ENCODE assay signal across 1 cellular context in genomic region chr6:116266803-116267202, GRCh38.
TF ChIP-seq lines count a peak whose summit lies in the region.

No MANE protein-coding gene starts in this region.

TF ChIP-seq in HepG2, 621 proteins besides CTCF, POLR2A, EP300 and RAD21:
- TF ChIP-seq NR2F1 (CRISPR knock-in tag; IDR thresholded peaks at IDR 0.05) = no peak
- TF ChIP-seq ZNF101 (CRISPR knock-in tag; IDR thresholded peaks at IDR 0.05; ENCODE audit: borderline replicate concordance, low read depth) = no peak
- no peak for TF ChIP-seq GABPA (IDR thresholded peaks at IDR 0.05; ENCODE audit: low read depth, low read length)
- TF ChIP-seq GABPA (CRISPR knock-in tag; IDR thresholded peaks at IDR 0.05; ENCODE audit: low read depth) = no peak
- no peak for TF ChIP-seq KDM5B (CRISPR knock-in tag; IDR thresholded peaks at IDR 0.05; ENCODE audit: borderline replicate concordance)
- TF ChIP-seq FOXK1 (CRISPR knock-in tag; IDR thresholded peaks at IDR 0.05; ENCODE audit: borderline replicate concordance, low read depth) = no peak
